9 cellular contexts compared by ENCODE assay signal in genomic region chr20:33555755-33556154, GRCh38.
DNase-seq lines count a peak whose midpoint lies in the region; ATAC-seq and TF ChIP-seq lines count a peak whose summit lies in the region.
"Had no signal": no experiment of that assay in that cellular context is flagged by ENCODE, and none has a peak within 500 bp of the region (broad histone marks: within the 10 kb centered on the region; RNA-seq: fewer than 3 reads in every experiment).

No MANE protein-coding gene starts in this region.

- H3K27ac Mint-ChIP-seq in Calu3 (ENCODE audit: unreplicated experiment): peak overlapping the region; percentile 70
- H3K27ac Mint-ChIP-seq in progenitor cell of endocrine pancreas: no peak overlapping the region

- H3K9me3 Mint-ChIP-seq in Calu3 (ENCODE audit: low read depth, unreplicated experiment): no peaks in the 10 kb centered on the region
- no peaks in the 10 kb centered on the region for H3K9me3 Mint-ChIP-seq in progenitor cell of endocrine pancreas (ENCODE audit: low read depth)

- ATAC-seq in Panc1 (no peak), HG02938 (IDR thresholded peaks at IDR 0.05; ENCODE audit: unreplicated experiment) (no peak)

- BruUV-seq in Calu3 (replicated peaks; lab: Mats Ljungman, UMichigan) (no TSS peak), Panc1 (replicated peaks; lab: Mats Ljungman, UMichigan) (no TSS peak)

- no peak overlapping the region for H3K4me3 ChIP-seq in Panc1 (ENCODE audit: low read depth in 2 of 2, low read length in 2 of 2)
- H3K4me3 ChIP-seq in effector memory CD4-positive, alpha-beta T cell (ENCODE audit: insufficient read depth, low read depth, low read length, poor library complexity, severe bottlenecking): no peak overlapping the region
- no peak overlapping the region for H3K4me3 ChIP-seq in sigmoid colon
- H3K4me3 ChIP-seq: K562 had no signal

- POLR2A ChIA-PET in Panc1 (lab: Charles Lee): interaction anchor here (0.6 kb wide), 1 partner anchor 12 kb away, joined by 3 read pairs; no protein-coding TSS in a partner anchor

- H3K27me3 Mint-ChIP-seq in Calu3 (ENCODE audit: unreplicated experiment) (no peaks in the 10 kb centered on the region), progenitor cell of endocrine pancreas (no peaks in the 10 kb centered on the region)

- no peak for DNase-seq in Calu3
- DNase-seq in Panc1 (ENCODE audit: low read depth, low spot score): no peak
- no peak for DNase-seq in effector memory CD4-positive, alpha-beta T cell
- DNase-seq in sigmoid colon: no peak
- no peak for DNase-seq in progenitor cell of endocrine pancreas (ENCODE audit: low spot score, unreplicated experiment)
- DNase-seq in NCI-H345 treated with DMSO at 0.1 percent for 48 hours (lab: John Stamatoyannopoulos, UW; ENCODE audit: unreplicated experiment): no peak
- DNase-seq: left colon had no signal

- H3K9me3 ChIP-seq in Panc1 (ENCODE audit: control insufficient read depth, insufficient read depth, low read depth, low read length) (no peaks in the 10 kb centered on the region), sigmoid colon (no peaks in the 10 kb centered on the region)
- no peaks in the 10 kb centered on the region for H3K9me3 ChIP-seq in effector memory CD4-positive, alpha-beta T cell (ENCODE audit: control insufficient read depth, low read length)

- intact Hi-C loops in Calu3 (cut with micrococcal nuclease; ENCODE audit: unreplicated experiment) (no loop called here), Panc1 (cut with micrococcal nuclease; ENCODE audit: unreplicated experiment) (no loop called here), sigmoid colon (cut with DNase I) (no loop called here)

- WGBS in sigmoid colon, 2 donors: 97% methylated on average over 3 of the region's 3 CpGs

- TF ChIP-seq EP300 in sigmoid colon (IDR thresholded peaks at IDR 0.05): no peak

- H3K4me3 Mint-ChIP-seq in Calu3 (ENCODE audit: low read depth, unreplicated experiment) (peak overlapping the region; percentile 7), progenitor cell of endocrine pancreas (ENCODE audit: low read depth) (no peak overlapping the region)

- H3K4me1 ChIP-seq in Panc1 (ENCODE audit: control insufficient read depth, insufficient read depth, low read length): peaks cover 10% of the 10 kb centered on the region; the same call in 1 of the 2 replicates
- H3K4me1 ChIP-seq in effector memory CD4-positive, alpha-beta T cell (ENCODE audit: control insufficient read depth, insufficient read depth, low read length, poor library complexity, severe bottlenecking): peaks cover 13% of the 10 kb centered on the region
- H3K4me1 ChIP-seq in sigmoid colon: peaks cover 0 to 50% (median 28%) of the 10 kb centered on the region in 4 donors

- no peaks in the 10 kb centered on the region for H3K27me3 ChIP-seq in Panc1 (ENCODE audit: control insufficient read depth, insufficient read depth, low read length)
- H3K27me3 ChIP-seq in effector memory CD4-positive, alpha-beta T cell (replicated peaks; ENCODE audit: control insufficient read depth, insufficient read depth, low read length, poor library complexity, severe bottlenecking): no peaks in the 10 kb centered on the region
- no peaks in the 10 kb centered on the region for H3K27me3 ChIP-seq in sigmoid colon

- in situ Hi-C loops in Panc1 (cut with HindIII; ENCODE audit: low pct_unique_long_range_greater_than_20kb, low sequenced_read_pairs): no loop called here

- H3K36me3 Mint-ChIP-seq in Calu3 (ENCODE audit: insufficient read depth, unreplicated experiment) (peaks cover 24% of the 10 kb centered on the region), progenitor cell of endocrine pancreas (ENCODE audit: insufficient read depth) (peaks cover 28% of the 10 kb centered on the region)

- H3K4me1 Mint-ChIP-seq in Calu3 (ENCODE audit: low read depth, unreplicated experiment): peaks cover 22% of the 10 kb centered on the region
- peaks cover 7% of the 10 kb centered on the region for H3K4me1 Mint-ChIP-seq in progenitor cell of endocrine pancreas (ENCODE audit: low read depth)

- H3K36me3 ChIP-seq in Panc1 (ENCODE audit: control insufficient read depth, insufficient read depth, low read length): no peaks in the 10 kb centered on the region
- H3K36me3 ChIP-seq in effector memory CD4-positive, alpha-beta T cell (ENCODE audit: control insufficient read depth, insufficient read depth, low read length): no peaks in the 10 kb centered on the region
- peaks cover 0 to 5% (median 0%) of the 10 kb centered on the region in 4 donors for H3K36me3 ChIP-seq in sigmoid colon

- peak overlapping the region; percentile 72; the same call in 1 of the 2 replicates for H3K27ac ChIP-seq in Panc1 (ENCODE audit: low read length)
- peak overlapping the region; percentile 67 for H3K27ac ChIP-seq in effector memory CD4-positive, alpha-beta T cell (ENCODE audit: insufficient read depth, low read length, poor library complexity, severe bottlenecking)
- peak overlapping the region; percentile 68 to 79 (median 71) for H3K27ac ChIP-seq in sigmoid colon

- CTCF ChIA-PET in Calu3 (lab: Charles Lee) (interaction anchor here (0.6 kb wide), 1 partner anchor 61 kb away, joined by 3 read pairs; no protein-coding TSS in a partner anchor), Panc1 (lab: Charles Lee) (no interaction called here)

- no peak for TF ChIP-seq POLR2A in sigmoid colon (IDR thresholded peaks at IDR 0.05)

- TF ChIP-seq CTCF in Calu3 (IDR thresholded peaks at IDR 0.05; ENCODE audit: unreplicated experiment) (no peak), Panc1 (IDR thresholded peaks at IDR 0.05) (no peak), sigmoid colon (IDR thresholded peaks at IDR 0.05) (no peak), progenitor cell of endocrine pancreas (IDR thresholded peaks at IDR 0.05; ENCODE audit: unreplicated experiment) (no peak)
